ENCODE assay signal across 1 cellular context in the genomic region with DNA sequence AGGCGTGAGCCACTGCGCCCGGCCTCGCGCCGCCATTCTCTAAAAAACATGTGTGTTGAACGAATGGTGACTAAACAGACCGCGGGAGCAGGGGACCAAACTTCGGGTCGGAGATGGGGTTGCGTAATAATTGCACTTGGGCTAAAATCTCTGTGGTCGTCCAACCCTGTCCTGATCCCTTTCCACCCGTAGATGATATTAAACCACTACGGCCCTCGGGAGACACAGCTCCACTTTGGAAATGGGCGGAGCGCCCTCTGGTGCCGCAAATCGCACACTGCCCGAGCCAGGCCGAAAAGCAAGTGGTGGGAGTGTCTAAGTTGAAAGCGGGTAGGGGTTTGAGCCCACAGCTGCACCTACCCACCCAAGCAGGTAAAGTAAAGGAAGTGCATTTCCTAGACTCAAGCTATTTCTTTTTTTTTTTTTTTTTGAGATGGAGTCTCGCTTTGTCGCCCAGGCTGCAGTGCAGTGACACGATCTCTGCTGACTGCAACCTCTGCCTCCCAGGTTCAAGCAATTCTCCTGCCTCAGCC.
TF ChIP-seq lines count a peak whose summit lies in the region.

No MANE protein-coding gene starts in this region.

TF ChIP-seq in GM23338, 12 proteins besides CTCF, POLR2A, EP300 and RAD21 (continued from another document):
- TF ChIP-seq, protein P1, sequence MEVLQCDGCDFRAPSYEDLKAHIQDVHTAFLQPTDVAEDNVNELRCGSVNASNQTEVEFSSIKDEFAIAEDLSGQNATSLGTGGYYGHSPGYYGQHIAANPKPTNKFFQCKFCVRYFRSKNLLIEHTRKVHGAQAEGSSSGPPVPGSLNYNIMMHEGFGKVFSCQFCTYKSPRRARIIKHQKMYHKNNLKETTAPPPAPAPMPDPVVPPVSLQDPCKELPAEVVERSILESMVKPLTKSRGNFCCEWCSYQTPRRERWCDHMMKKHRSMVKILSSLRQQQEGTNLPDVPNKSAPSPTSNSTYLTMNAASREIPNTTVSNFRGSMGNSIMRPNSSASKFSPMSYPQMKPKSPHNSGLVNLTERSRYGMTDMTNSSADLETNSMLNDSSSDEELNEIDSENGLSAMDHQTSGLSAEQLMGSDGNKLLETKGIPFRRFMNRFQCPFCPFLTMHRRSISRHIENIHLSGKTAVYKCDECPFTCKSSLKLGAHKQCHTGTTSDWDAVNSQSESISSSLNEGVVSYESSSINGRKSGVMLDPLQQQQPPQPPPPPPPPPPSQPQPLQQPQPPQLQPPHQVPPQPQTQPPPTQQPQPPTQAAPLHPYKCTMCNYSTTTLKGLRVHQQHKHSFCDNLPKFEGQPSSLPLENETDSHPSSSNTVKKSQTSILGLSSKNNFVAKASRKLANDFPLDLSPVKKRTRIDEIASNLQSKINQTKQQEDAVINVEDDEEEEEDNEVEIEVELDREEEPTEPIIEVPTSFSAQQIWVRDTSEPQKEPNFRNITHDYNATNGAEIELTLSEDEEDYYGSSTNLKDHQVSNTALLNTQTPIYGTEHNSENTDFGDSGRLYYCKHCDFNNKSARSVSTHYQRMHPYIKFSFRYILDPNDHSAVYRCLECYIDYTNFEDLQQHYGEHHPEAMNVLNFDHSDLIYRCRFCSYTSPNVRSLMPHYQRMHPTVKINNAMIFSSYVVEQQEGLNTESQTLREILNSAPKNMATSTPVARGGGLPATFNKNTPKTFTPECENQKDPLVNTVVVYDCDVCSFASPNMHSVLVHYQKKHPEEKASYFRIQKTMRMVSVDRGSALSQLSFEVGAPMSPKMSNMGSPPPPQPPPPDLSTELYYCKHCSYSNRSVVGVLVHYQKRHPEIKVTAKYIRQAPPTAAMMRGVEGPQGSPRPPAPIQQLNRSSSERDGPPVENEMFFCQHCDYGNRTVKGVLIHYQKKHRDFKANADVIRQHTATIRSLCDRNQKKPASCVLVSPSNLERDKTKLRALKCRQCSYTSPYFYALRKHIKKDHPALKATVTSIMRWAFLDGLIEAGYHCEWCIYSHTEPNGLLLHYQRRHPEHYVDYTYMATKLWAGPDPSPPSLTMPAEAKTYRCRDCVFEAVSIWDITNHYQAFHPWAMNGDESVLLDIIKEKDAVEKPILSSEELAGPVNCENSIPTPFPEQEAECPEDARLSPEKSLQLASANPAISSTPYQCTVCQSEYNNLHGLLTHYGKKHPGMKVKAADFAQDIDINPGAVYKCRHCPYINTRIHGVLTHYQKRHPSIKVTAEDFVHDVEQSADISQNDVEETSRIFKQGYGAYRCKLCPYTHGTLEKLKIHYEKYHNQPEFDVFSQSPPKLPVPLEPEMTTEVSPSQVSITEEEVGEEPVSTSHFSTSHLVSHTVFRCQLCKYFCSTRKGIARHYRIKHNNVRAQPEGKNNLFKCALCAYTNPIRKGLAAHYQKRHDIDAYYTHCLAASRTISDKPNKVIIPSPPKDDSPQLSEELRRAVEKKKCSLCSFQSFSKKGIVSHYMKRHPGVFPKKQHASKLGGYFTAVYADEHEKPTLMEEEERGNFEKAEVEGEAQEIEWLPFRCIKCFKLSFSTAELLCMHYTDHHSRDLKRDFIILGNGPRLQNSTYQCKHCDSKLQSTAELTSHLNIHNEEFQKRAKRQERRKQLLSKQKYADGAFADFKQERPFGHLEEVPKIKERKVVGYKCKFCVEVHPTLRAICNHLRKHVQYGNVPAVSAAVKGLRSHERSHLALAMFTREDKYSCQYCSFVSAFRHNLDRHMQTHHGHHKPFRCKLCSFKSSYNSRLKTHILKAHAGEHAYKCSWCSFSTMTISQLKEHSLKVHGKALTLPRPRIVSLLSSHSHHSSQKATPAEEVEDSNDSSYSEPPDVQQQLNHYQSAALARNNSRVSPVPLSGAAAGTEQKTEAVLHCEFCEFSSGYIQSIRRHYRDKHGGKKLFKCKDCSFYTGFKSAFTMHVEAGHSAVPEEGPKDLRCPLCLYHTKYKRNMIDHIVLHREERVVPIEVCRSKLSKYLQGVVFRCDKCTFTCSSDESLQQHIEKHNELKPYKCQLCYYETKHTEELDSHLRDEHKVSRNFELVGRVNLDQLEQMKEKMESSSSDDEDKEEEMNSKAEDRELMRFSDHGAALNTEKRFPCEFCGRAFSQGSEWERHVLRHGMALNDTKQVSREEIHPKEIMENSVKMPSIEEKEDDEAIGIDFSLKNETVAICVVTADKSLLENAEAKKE (CRISPR knock-in tag; IDR thresholded peaks at IDR 0.05) = no peak
- TF ChIP-seq JUNB (IDR thresholded peaks at IDR 0.05; ENCODE audit: unreplicated experiment) (no peak), POLR2AphosphoS5 (IDR thresholded peaks at IDR 0.05; ENCODE audit: low read depth) (no peak), STAT1 (IDR thresholded peaks at IDR 0.05; ENCODE audit: unreplicated experiment) (no peak), EZH2phosphoT487 (IDR thresholded peaks at IDR 0.05; ENCODE audit: unreplicated experiment) (no peak), NANOG (IDR thresholded peaks at IDR 0.05; ENCODE audit: borderline replicate concordance) (no peak), EZH2 (IDR thresholded peaks at IDR 0.05; ENCODE audit: low read depth, unreplicated experiment) (no peak)
